ENCODE assay signal across 11 cellular contexts in the genomic region with DNA sequence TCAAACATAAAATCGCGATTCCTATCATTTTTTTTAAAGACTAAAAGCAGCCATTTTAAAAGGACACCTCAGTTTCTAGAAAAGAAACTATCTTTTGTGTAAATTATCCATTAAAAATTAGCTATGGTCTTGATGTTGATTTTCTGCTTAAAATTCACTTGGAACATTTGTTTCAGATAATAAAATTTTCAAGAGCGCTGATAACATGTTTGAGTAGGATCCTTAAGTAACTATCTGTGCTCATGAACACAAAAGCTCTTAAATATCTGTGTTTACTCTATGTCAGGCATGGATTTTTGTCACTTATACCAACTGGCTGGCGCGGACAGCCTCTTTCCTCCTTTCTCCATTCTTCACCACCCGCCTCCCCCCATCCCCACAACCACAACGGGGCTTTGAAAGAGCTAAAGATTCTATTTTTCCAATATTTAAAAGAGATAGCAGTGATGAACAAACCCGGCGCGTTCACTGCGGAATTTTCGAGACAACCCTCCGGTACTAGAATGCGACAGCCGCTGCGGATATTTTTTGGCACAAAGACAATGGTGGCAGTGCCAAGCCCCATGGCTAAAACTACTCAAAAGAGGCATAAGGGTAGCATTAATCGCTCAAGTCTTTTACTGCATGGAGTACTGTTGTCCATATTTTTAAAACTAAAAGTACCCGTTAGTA.
DNase-seq lines count a peak whose midpoint lies in the region; TF ChIP-seq lines count a peak whose summit lies in the region.
"Had no signal": no experiment of that assay in that cellular context is flagged by ENCODE, and none has a peak within 500 bp of the region (broad histone marks: within the 10 kb centered on the region; RNA-seq: fewer than 3 reads in every experiment).

No MANE protein-coding gene starts in this region.

- no peaks in the 10 kb centered on the region for H3K36me3 ChIP-seq in WERI-Rb-1
- H3K36me3 ChIP-seq: tibial nerve had no signal

- no peaks in the 10 kb centered on the region for H3K27me3 ChIP-seq in WERI-Rb-1 (ENCODE audit: insufficient read depth, low read depth, severe bottlenecking)
- H3K27me3 ChIP-seq: tibial nerve had no signal

- no peak overlapping the region for H3K4me3 ChIP-seq in WERI-Rb-1 (ENCODE audit: low read depth, low read length)
- H3K4me3 ChIP-seq: lung had no signal

- TF ChIP-seq CTCF in WERI-Rb-1 (IDR thresholded peaks at IDR 0.05; ENCODE audit: low read depth, low read length) = no peak

- H3K9me3 ChIP-seq in WERI-Rb-1 (ENCODE audit: severe bottlenecking) = no peaks in the 10 kb centered on the region
- H3K9me3 ChIP-seq: tibial nerve had no signal

- H3K27ac ChIP-seq in substantia nigra (ENCODE audit: low read depth, low read length, poor library complexity, severe bottlenecking) (peak overlapping the region; percentile 94), WERI-Rb-1 (no peak overlapping the region)
- H3K27ac ChIP-seq: 22Rv1 had no signal

- DNase-seq in DMS53 (lab: John Stamatoyannopoulos, UW) (peak; percentile 37), DMS53 treated with DMSO at 0.1 percent for 48 hours (lab: John Stamatoyannopoulos, UW; ENCODE audit: unreplicated experiment) (no peak), NCI-H748 (lab: John Stamatoyannopoulos, UW; ENCODE audit: unreplicated experiment) (peak; percentile 88), globus pallidus (ENCODE audit: low spot score) (peak; percentile 81), substantia nigra (lab: John Stamatoyannopoulos, UW) (peak in 33 of 49 donors; percentile 13 to 75 (median 46)), WERI-Rb-1 (no peak), NCI-H226 (no peak), OCI-M1 (lab: John Stamatoyannopoulos, UW) (no peak)

Comparison
In these comparisons a context has a peak if more than half of its experiments do, and no peak if none do; other contexts are left out.
1. DNase-seq: peak in DMS53 (single experiment), NCI-H748 (single experiment), globus pallidus (single experiment) and substantia nigra (33 of 49); none in DMS53 treated with DMSO at 0.1 percent for 48 hours (single experiment), WERI-Rb-1 (single experiment), NCI-H226 (single experiment) and OCI-M1 (single experiment).